8 cellular contexts compared by ENCODE assay signal in the genomic region with DNA sequence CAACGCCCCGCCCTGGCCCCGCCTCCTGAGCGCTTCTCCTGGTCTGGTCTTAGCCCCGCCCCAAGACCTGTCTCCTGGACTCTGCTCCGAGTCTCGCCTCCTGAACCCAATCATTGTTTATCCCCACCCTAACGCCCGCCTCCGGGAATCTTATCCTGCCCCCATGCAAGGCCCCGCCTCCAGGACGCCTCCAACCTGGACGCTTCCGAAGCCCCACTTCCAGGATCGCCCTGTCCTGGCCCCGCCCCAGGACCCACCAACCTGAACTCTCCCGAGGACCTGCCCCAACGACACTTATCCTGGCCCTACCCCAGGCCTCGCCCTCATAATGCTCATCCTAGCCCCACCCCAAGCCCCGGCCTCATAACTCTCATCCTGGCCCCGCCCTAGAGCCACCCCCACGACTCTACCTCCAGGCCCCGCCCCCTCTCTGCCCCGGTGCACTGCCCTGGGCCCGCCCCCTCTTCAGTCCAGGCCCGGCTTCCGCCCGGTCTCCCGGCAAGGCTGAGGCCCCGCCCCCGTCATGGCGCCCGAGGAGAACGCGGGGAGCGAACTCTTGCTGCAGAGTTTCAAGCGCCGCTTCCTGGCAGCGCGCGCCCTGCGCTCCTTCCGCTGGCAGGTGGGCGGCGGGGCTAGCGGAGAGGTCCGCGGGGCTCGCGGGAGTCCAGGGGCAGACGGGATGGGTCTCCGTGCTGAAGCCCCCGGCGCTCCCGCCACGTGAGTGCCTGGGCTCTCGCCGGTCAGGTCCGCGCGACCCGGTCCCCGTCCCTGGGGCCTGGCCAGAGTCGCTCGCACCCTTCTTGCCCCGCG. TPM values are rescaled to one million over a fixed set of nuclear protein-coding genes. Genes with fewer than 3 reads are reported as not detected.
DNase-seq lines count a peak whose midpoint lies in the region; ATAC-seq and TF ChIP-seq lines count a peak whose summit lies in the region.

No MANE protein-coding gene starts in this region.

- peak overlapping the region; percentile 59 to 76 (median 68) for H3K4me3 ChIP-seq in BLaER1 treated with 17β-estradiol and CSF1 and Interleukin-3, amounts not matched to agents 10 nM and 100 nM
- H3K4me3 ChIP-seq in right lobe of liver, result peak overlapping the region; percentile 40 to 64 (median 57)

- H4K20me1 ChIP-seq in BLaER1 treated with 17β-estradiol and CSF1 and Interleukin-3, amounts not matched to agents 10 nM and 100 nM, result no peaks in the 10 kb centered on the region

- H3K27me3 ChIP-seq in BLaER1 treated with 17β-estradiol and CSF1 and Interleukin-3, amounts not matched to agents 10 nM and 100 nM, result no peaks in the 10 kb centered on the region
- no peaks in the 10 kb centered on the region for H3K27me3 ChIP-seq in right lobe of liver

- H3K4me1 ChIP-seq in BLaER1 treated with 17β-estradiol and CSF1 and Interleukin-3, amounts not matched to agents 10 nM and 100 nM, result peaks cover 12 to 50% (median 40%) of the 10 kb centered on the region in 10 experiments
- no peaks in the 10 kb centered on the region for H3K4me1 ChIP-seq in right lobe of liver

- TF ChIP-seq POLR2A in right lobe of liver (IDR thresholded peaks at IDR 0.05), result peak; percentile 49

- TF ChIP-seq CTCF in right lobe of liver (IDR thresholded peaks at IDR 0.05), result no peak

- H3K9ac ChIP-seq in BLaER1 treated with 17β-estradiol and CSF1 and Interleukin-3, amounts not matched to agents 10 nM and 100 nM, result peak overlapping the region; percentile 74 to 87 (median 81)

- H3K4me2 ChIP-seq in BLaER1 treated with 17β-estradiol and CSF1 and Interleukin-3, amounts not matched to agents 10 nM and 100 nM, result peak overlapping the region; percentile 70 to 86 (median 78)

- no peaks in the 10 kb centered on the region for H3K9me3 ChIP-seq in BLaER1 treated with 17β-estradiol and CSF1 and Interleukin-3, amounts not matched to agents 10 nM and 100 nM (replicated peaks in 1 of 11)
- H3K9me3 ChIP-seq in right lobe of liver, result no peaks in the 10 kb centered on the region

- H3K27ac ChIP-seq in BLaER1 treated with 17β-estradiol and CSF1 and Interleukin-3, amounts not matched to agents 10 nM and 100 nM, result peak overlapping the region in 10 of 11 experiments; percentile 69 to 86 (median 83); a peak in 21 of 22 replicates
- no peak overlapping the region for H3K27ac ChIP-seq in right lobe of liver

- DNase-seq in NCI-H748 (lab: John Stamatoyannopoulos, UW; ENCODE audit: unreplicated experiment) (peak; percentile 97), dermis microvascular lymphatic vessel endothelial cell (ENCODE audit: low read depth in 2 of 2) (peak; percentile 95 to 99), right lobe of liver (peak; percentile 100)
- DNase-seq in activated CD4-positive, alpha-beta T cell treated with anti-CD3 and anti-CD28 coated beads, Interleukin-2, amount 50 U/mL, for 24 hours (ENCODE audit: low read depth in 1 of 2, low spot score in 1 of 2), result peak; percentile 97 to 99
- DNase-seq in stimulated activated CD4-positive, alpha-beta T cell treated with anti-CD3 and anti-CD28 coated beads, Interleukin-4, amount 100 ng/mL, for 24 hours, result peak; percentile 100

- intact Hi-C loops in right lobe of liver (cut with DNase I), result no loop called here

- 0% methylated on average over 17 of the region's 67 CpGs for WGBS in right lobe of liver (ENCODE audit: insufficient coverage, low coverage, low lambda C conversion rate, missing lambda C conversion rate)

- ATAC-seq in GM19328 (IDR thresholded peaks at IDR 0.05; ENCODE audit: unreplicated experiment), result peak; percentile 91
- peak; percentile 68 for ATAC-seq in HG03469 (IDR thresholded peaks at IDR 0.05; ENCODE audit: unreplicated experiment)
- peak; percentile 98 to 99 (median 99) for ATAC-seq in right lobe of liver

- H3K36me3 ChIP-seq in BLaER1 treated with 17β-estradiol and CSF1 and Interleukin-3, amounts not matched to agents 10 nM and 100 nM, result no peaks in the 10 kb centered on the region
- no peaks in the 10 kb centered on the region for H3K36me3 ChIP-seq in right lobe of liver

RNA-seq across cellular contexts. Expression of gene DEFB108B, which starts 45.8 kb away (rescaled TPM):
- not detected in 2 replicates for total RNA-seq in dermis microvascular lymphatic vessel endothelial cell
- total RNA-seq in right lobe of liver, result not detected

Comparison
In these comparisons a context has a peak if more than half of its experiments do, and no peak if none do; other contexts are left out.
1. H3K27ac ChIP-seq: peak in BLaER1 treated with 17β-estradiol and CSF1 and Interleukin-3, amounts not matched to agents 10 nM and 100 nM (10 of 11); none in right lobe of liver (0 of 3).
2. Peak in every context shown above with its lines, with median percentiles within 50 percentile points of each other: ATAC-seq and DNase-seq.